Comparison of ENCODE assay signal across 8 cellular contexts in the genomic region with DNA sequence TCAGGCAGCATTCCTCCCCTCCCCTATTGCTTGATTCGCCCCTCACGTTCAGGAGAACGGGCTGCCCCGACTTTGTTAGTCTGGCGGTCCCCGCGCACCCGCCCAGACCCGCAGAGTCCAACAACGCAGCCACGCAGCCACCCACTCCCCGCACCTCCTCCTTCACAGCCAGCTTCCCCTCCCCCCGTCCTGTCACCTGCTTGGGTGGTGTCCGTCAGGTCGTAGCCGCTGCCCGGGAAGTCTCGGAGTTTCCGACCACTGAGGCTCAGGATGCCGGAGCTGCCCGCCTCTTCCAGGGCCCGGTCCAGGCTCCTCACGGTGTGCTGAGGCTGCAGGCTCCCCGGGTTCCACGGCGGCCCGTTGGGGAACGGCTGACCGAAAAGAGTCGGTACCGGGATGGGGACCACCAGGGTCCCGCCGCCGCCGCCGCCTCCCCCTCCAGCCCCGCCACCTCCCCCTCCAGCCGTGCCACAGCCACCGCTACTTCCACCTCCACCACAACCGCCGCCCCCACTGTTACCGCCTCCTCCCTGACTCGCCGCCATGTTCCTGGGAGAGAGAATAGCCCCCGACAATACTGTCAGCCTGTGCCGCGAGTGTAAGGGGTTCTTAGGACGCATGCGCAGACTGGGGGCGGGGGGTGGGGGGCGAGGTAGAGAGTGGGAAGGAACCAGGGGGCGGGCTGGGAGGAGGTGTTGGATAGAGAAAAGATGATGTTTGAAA. TPM values are rescaled to one million over a fixed set of nuclear protein-coding genes. Genes with fewer than 3 reads are reported as not detected.
DNase-seq lines count a peak whose midpoint lies in the region; ATAC-seq and TF ChIP-seq lines count a peak whose summit lies in the region.

A gene with protein sequence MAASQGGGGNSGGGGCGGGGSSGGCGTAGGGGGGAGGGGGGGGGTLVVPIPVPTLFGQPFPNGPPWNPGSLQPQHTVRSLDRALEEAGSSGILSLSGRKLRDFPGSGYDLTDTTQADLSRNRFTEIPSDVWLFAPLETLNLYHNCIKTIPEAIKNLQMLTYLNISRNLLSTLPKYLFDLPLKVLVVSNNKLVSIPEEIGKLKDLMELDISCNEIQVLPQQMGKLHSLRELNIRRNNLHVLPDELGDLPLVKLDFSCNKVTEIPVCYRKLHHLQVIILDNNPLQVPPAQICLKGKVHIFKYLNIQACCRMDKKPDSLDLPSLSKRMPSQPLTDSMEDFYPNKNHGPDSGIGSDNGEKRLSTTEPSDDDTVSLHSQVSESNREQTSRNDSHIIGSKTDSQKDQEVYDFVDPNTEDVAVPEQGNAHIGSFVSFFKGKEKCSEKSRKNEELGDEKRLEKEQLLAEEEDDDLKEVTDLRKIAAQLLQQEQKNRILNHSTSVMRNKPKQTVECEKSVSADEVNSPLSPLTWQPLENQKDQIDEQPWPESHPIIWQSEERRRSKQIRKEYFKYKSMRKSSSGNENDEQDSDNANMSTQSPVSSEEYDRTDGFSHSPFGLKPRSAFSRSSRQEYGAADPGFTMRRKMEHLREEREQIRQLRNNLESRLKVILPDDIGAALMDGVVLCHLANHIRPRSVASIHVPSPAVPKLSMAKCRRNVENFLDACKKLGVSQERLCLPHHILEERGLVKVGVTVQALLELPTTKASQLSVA (minus strand): TSS at position 600 of the 723 bp plus-strand sequence. CDS start 55 bp downstream, at position 545.

- H3K4me3 Mint-ChIP-seq in HFFc6 = peak within 1 kb of the TSS; percentile 92

- no peaks in the 10 kb centered on the region for H3K9me3 ChIP-seq in iPS-18a (ENCODE audit: control insufficient read depth, low read depth, low read length)
- no peaks in the 10 kb centered on the region for H3K9me3 ChIP-seq in stomach smooth muscle (ENCODE audit: control insufficient read depth in 2 of 2, low read length in 2 of 2)

- ATAC-seq in GM18511 (IDR thresholded peaks at IDR 0.05; ENCODE audit: unreplicated experiment) = no peak
- no peak for ATAC-seq in HG02870 (IDR thresholded peaks at IDR 0.05; ENCODE audit: unreplicated experiment)

- no peaks in the 10 kb centered on the region for H3K27me3 Mint-ChIP-seq in HFFc6 (ENCODE audit: insufficient read depth)

- intact Hi-C loops in posterior vena cava (cut with DNase I) = no loop called here

- H3K36me3 ChIP-seq in iPS-18a (ENCODE audit: control insufficient read depth, low read depth, low read length) (no peaks in the 10 kb centered on the region), stomach smooth muscle (ENCODE audit: control insufficient read depth in 2 of 2, insufficient read depth in 2 of 2, low read length in 2 of 2) (no peaks in the 10 kb centered on the region)

- H3K4me3 ChIP-seq in iPS-18a (ENCODE audit: low read length) (peak within 1 kb of the TSS; percentile 88), stomach smooth muscle (ENCODE audit: low read length in 2 of 2) (peak within 1 kb of the TSS; percentile 71 to 76)

- peaks cover 51% of the 10 kb centered on the region for H3K4me1 Mint-ChIP-seq in HFFc6 (ENCODE audit: low read depth)

- H3K4me1 ChIP-seq in iPS-18a (ENCODE audit: control insufficient read depth, low read depth, low read length) = peaks cover 32% of the 10 kb centered on the region
- H3K4me1 ChIP-seq in stomach smooth muscle (ENCODE audit: control insufficient read depth, insufficient read depth, low read length) = no peaks in the 10 kb centered on the region

- H3K27ac Mint-ChIP-seq in HFFc6 = peak within 1 kb of the TSS; percentile 64

- H3K9me3 Mint-ChIP-seq in HFFc6 = no peaks in the 10 kb centered on the region

- H3K27ac ChIP-seq in iPS-18a (ENCODE audit: low read length) (no peak within 1 kb of the TSS), stomach smooth muscle (ENCODE audit: low read length) (no peak within 1 kb of the TSS)

- H3K9ac ChIP-seq in iPS-18a (ENCODE audit: low read length) (peak within 1 kb of the TSS; percentile 49), stomach smooth muscle (ENCODE audit: low read length in 2 of 2) (peak within 1 kb of the TSS; percentile 31 to 48)

- H3K27me3 ChIP-seq in iPS-18a (ENCODE audit: control insufficient read depth, insufficient read depth, low read length) = peaks cover 7% of the 10 kb centered on the region
- peaks cover 0 to 5% of the 10 kb centered on the region in 2 donors for H3K27me3 ChIP-seq in stomach smooth muscle (ENCODE audit: control insufficient read depth in 1 of 2, insufficient read depth in 2 of 2, low read length in 2 of 2)

- no peaks in the 10 kb centered on the region for H3K36me3 Mint-ChIP-seq in HFFc6 (ENCODE audit: low read depth)

- peak; percentile 5 for DNase-seq in HFFc6
- peak in 54 of 58 donors; percentile 1 to 61 (median 31) for DNase-seq in anterior cingulate cortex (lab: John Stamatoyannopoulos, UW)
- DNase-seq in NCI-H2029 (lab: John Stamatoyannopoulos, UW) = no peak
- no peak for DNase-seq in posterior vena cava (ENCODE audit: low spot score)

- TF ChIP-seq CTCF in HFFc6 (IDR thresholded peaks at IDR 0.05) = no peak

RNA-seq across cellular contexts. Expression of the gene that starts here (rescaled TPM):
- 1 to 10 TPM; 5.7 to 8.9 (median 7.0) TPM for total RNA-seq in HFFc6 (2021; fragmentation: NEBNext Ultra II Directional; extraction: Animal tissue kit (Norgen Biotek cat#: 25700))
- 1 to 10 TPM; 6.1 to 8.4 TPM for total RNA-seq in posterior vena cava

Comparison
In these comparisons a context has a peak if more than half of its experiments do, and no peak if none do; other contexts are left out.
1. DNase-seq: peak in HFFc6 (single experiment) and anterior cingulate cortex (54 of 58); none in NCI-H2029 (single experiment) and posterior vena cava (single experiment).